13 cellular contexts compared by ENCODE assay signal in genomic region chr17:39659286-39660010, GRCh38. TPM values are rescaled to one million over a fixed set of nuclear protein-coding genes. Genes with fewer than 3 reads are reported as not detected.
DNase-seq lines count a peak whose midpoint lies in the region; ATAC-seq and TF ChIP-seq lines count a peak whose summit lies in the region.
"Had no signal": no experiment of that assay in that cellular context is flagged by ENCODE, and none has a peak within 500 bp of the region (broad histone marks: within the 10 kb centered on the region; RNA-seq: fewer than 3 reads in every experiment).

No MANE protein-coding gene starts in this region.

- H3K27me3 ChIP-seq in upper lobe of left lung (no peaks in the 10 kb centered on the region), aorta (ENCODE audit: control insufficient read depth in 1 of 2, insufficient read depth in 2 of 2, low read length in 1 of 2) (no peaks in the 10 kb centered on the region)

- ATAC-seq in central memory CD8-positive, alpha-beta T cell (replicated peaks; ENCODE audit: extremely low read depth, poor library complexity, severe bottlenecking), result no peak
- ATAC-seq in upper lobe of left lung (ENCODE audit: low FRiP score in 2 of 2) (no peak), aorta (ENCODE audit: low FRiP score) (no peak), GM19452 (IDR thresholded peaks at IDR 0.05; ENCODE audit: unreplicated experiment) (no peak)

- no peak overlapping the region for H3K4me3 Mint-ChIP-seq in activated naive CD4-positive, alpha-beta T cell treated with anti-CD3 and anti-CD28 coated beads for 36 hours
- H3K4me3 Mint-ChIP-seq in central memory CD8-positive, alpha-beta T cell, result peak overlapping the region; percentile 9
- H3K4me3 Mint-ChIP-seq: brain had no signal

- H3K27me3 Mint-ChIP-seq in activated naive CD4-positive, alpha-beta T cell treated with anti-CD3 and anti-CD28 coated beads for 36 hours (ENCODE audit: low read depth), result no peaks in the 10 kb centered on the region
- H3K27me3 Mint-ChIP-seq in central memory CD8-positive, alpha-beta T cell, result no peaks in the 10 kb centered on the region
- H3K27me3 Mint-ChIP-seq: brain had no signal

- CTCF ChIA-PET in activated naive CD4-positive, alpha-beta T cell treated with anti-CD3 and anti-CD28 coated beads for 36 hours (lab: Charles Lee), result interaction anchor here (0.8 to 1.0 kb wide), 2 partner anchors 12 to 36 kb away, joined by 3 to 4 read pairs; no protein-coding TSS in a partner anchor

- TF ChIP-seq POLR2A in upper lobe of left lung (IDR thresholded peaks at IDR 0.05), result no peak

- intact Hi-C loops in activated naive CD4-positive, alpha-beta T cell treated with anti-CD3 and anti-CD28 coated beads for 36 hours (cut with micrococcal nuclease), result no loop called here
- intact Hi-C loops in aorta (cut with DNase I), result no loop called here

- TF ChIP-seq EP300 in upper lobe of left lung (IDR thresholded peaks at IDR 0.05), result no peak

- H3K4me1 ChIP-seq in upper lobe of left lung, result peaks cover 61 to 82% (median 74%) of the 10 kb centered on the region in 4 donors
- no peaks in the 10 kb centered on the region for H3K4me1 ChIP-seq in aorta (ENCODE audit: control insufficient read depth in 1 of 2, insufficient read depth in 2 of 2, low read length in 2 of 2)

- H3K36me3 ChIP-seq in upper lobe of left lung, result peaks cover 5 to 67% (median 43%) of the 10 kb centered on the region in 4 donors
- H3K36me3 ChIP-seq in aorta (ENCODE audit: control insufficient read depth in 1 of 2, insufficient read depth in 2 of 2, low read length in 1 of 2), result peaks cover 0 to 3% of the 10 kb centered on the region in 2 donors

- 42 to 46% methylated on average over 12 to 15 of the region's 15 CpGs for WGBS in upper lobe of left lung, 2 donors
- 72 to 79% methylated on average over 11 to 15 of the region's 15 CpGs for WGBS in aorta, 2 donors

- H3K27ac Mint-ChIP-seq in activated naive CD4-positive, alpha-beta T cell treated with anti-CD3 and anti-CD28 coated beads for 36 hours, result peak overlapping the region; percentile 61
- H3K27ac Mint-ChIP-seq in central memory CD8-positive, alpha-beta T cell (ENCODE audit: low read depth), result no peak overlapping the region
- H3K27ac Mint-ChIP-seq: brain had no signal

- H3K9me3 ChIP-seq in upper lobe of left lung, result no peaks in the 10 kb centered on the region
- no peaks in the 10 kb centered on the region for H3K9me3 ChIP-seq in aorta (ENCODE audit: control insufficient read depth, low read length)

- peaks cover 40% of the 10 kb centered on the region for H3K4me1 Mint-ChIP-seq in activated naive CD4-positive, alpha-beta T cell treated with anti-CD3 and anti-CD28 coated beads for 36 hours (ENCODE audit: low read depth)
- peaks cover 5% of the 10 kb centered on the region for H3K4me1 Mint-ChIP-seq in central memory CD8-positive, alpha-beta T cell

- no peak for DNase-seq in activated naive CD4-positive, alpha-beta T cell treated with anti-CD3 and anti-CD28 coated beads for 36 hours
- DNase-seq in activated naive CD4-positive, alpha-beta T cell (lab: John Stamatoyannopoulos, UW), result no peak
- no peak for DNase-seq in central memory CD8-positive, alpha-beta T cell (ENCODE audit: low spot score in 2 of 2)
- DNase-seq in midbrain (lab: John Stamatoyannopoulos, UW), result peak; percentile 20
- DNase-seq in upper lobe of left lung, result no peak
- DNase-seq in aorta, result no peak
- DNase-seq in anterior cingulate cortex (lab: John Stamatoyannopoulos, UW), result no peak
- DNase-seq: NCI-H1930 had no signal

- TF ChIP-seq CTCF in upper lobe of left lung (IDR thresholded peaks at IDR 0.05), result no peak

- peak overlapping the region; percentile 77 to 91 (median 88) for H3K27ac ChIP-seq in upper lobe of left lung
- H3K27ac ChIP-seq in aorta (ENCODE audit: low read depth in 1 of 2, low read length in 2 of 2), result no peak overlapping the region

- H3K9me3 Mint-ChIP-seq in activated naive CD4-positive, alpha-beta T cell treated with anti-CD3 and anti-CD28 coated beads for 36 hours, result no peaks in the 10 kb centered on the region
- H3K9me3 Mint-ChIP-seq in central memory CD8-positive, alpha-beta T cell, result no peaks in the 10 kb centered on the region

- peaks cover 14% of the 10 kb centered on the region for H3K36me3 Mint-ChIP-seq in activated naive CD4-positive, alpha-beta T cell treated with anti-CD3 and anti-CD28 coated beads for 36 hours (ENCODE audit: low read depth)
- H3K36me3 Mint-ChIP-seq in central memory CD8-positive, alpha-beta T cell (ENCODE audit: insufficient read depth), result peaks cover 16% of the 10 kb centered on the region

- H3K4me3 ChIP-seq in upper lobe of left lung (peak overlapping the region in 2 of 4 donors; percentile 3 to 30), aorta (ENCODE audit: low read length in 2 of 2) (no peak overlapping the region)

RNA-seq across cellular contexts. Expression of gene TCAP, which starts 5.7 kb away (rescaled TPM):
- total RNA-seq in activated naive CD4-positive, alpha-beta T cell treated with anti-CD3 and anti-CD28 coated beads for 36 hours, result 1 to 10 TPM in 1 of 2 experiments, under 1 TPM in 1; 0.74 to 1.1 TPM
- total RNA-seq in upper lobe of left lung, result 1 to 10 TPM in 5 of 6 donors, under 1 TPM in 1; 0.39 to 4.2 (median 2.5) TPM
- 1 to 10 TPM; 1.9 to 3.1 TPM for total RNA-seq in aorta
- 1 to 10 TPM; 4.0 to 9.3 TPM for polyA plus RNA-seq in aorta

RNA-seq across cellular contexts. Expression of gene PNMT, which starts 8.8 kb away (rescaled TPM):
- not detected for total RNA-seq in activated naive CD4-positive, alpha-beta T cell treated with anti-CD3 and anti-CD28 coated beads for 36 hours
- 10 to 100 TPM in 3 of 6 donors, 1 to 10 TPM in 3; 3.1 to 21.3 (median 7.0) TPM for total RNA-seq in upper lobe of left lung
- total RNA-seq in aorta, result 1 to 10 TPM in 1 of 2 donors, under 1 TPM in 1; 0.75 to 1.5 TPM
- polyA plus RNA-seq in aorta, result 10 to 100 TPM in 1 of 2 donors, under 1 TPM in 1; 0.75 to 30.2 TPM
- total RNA-seq: A673; kidney epithelial cell; T-helper 2 cell treated with Interferon-gamma antibody and Interleukin-4, amounts not matched to agents 100 ng/mL and 5 ng/mL, for 36 hours had no signal

RNA-seq across cellular contexts. Expression of gene STARD3, which starts 22.5 kb away (rescaled TPM):
- 10 to 100 TPM; 56.1 to 56.8 TPM for total RNA-seq in activated naive CD4-positive, alpha-beta T cell treated with anti-CD3 and anti-CD28 coated beads for 36 hours
- total RNA-seq in upper lobe of left lung, result 100 to 1,000 TPM in 2 of 6 donors, 10 to 100 TPM in 4; 27.5 to 315 (median 84.1) TPM
- 10 to 100 TPM; 34.7 to 58.1 TPM for total RNA-seq in aorta
- 10 to 100 TPM; 35.7 to 72.4 TPM for polyA plus RNA-seq in aorta

RNA-seq across cellular contexts. Expression of gene PGAP3, which starts 28.4 kb away (rescaled TPM):
- 10 to 100 TPM; 11.8 to 11.9 TPM for total RNA-seq in activated naive CD4-positive, alpha-beta T cell treated with anti-CD3 and anti-CD28 coated beads for 36 hours
- total RNA-seq in upper lobe of left lung, result 10 to 100 TPM; 15.2 to 64.0 (median 27.9) TPM
- total RNA-seq in aorta, result 10 to 100 TPM; 21.9 to 22.0 TPM
- 10 to 100 TPM; 13.3 to 25.5 TPM for polyA plus RNA-seq in aorta

RNA-seq across cellular contexts. Expression of gene PPP1R1B, which starts 32.7 kb away (rescaled TPM):
- under 1 TPM in 1 of 2 experiments, not detected in 1; 0.14 TPM for total RNA-seq in activated naive CD4-positive, alpha-beta T cell treated with anti-CD3 and anti-CD28 coated beads for 36 hours
- total RNA-seq in upper lobe of left lung, result 10 to 100 TPM; 10.9 to 22.4 (median 13.8) TPM
- 1 to 10 TPM; 1.0 to 2.5 TPM for total RNA-seq in aorta
- 10 to 100 TPM in 1 of 2 donors, not detected in 1; 13.5 TPM for polyA plus RNA-seq in aorta
- total RNA-seq: kidney epithelial cell; T-helper 2 cell treated with Interferon-gamma antibody and Interleukin-4, amounts not matched to agents 100 ng/mL and 5 ng/mL, for 36 hours had no signal

Comparison
In these comparisons a context has a peak if more than half of its experiments do, and no peak if none do; other contexts are left out.
1. H3K27ac ChIP-seq: peak in upper lobe of left lung (4 of 4); none in aorta (0 of 2).